In genomic region chr20:35084998-35085397, GRCh38 we compare ENCODE assay signal across 2 cellular contexts.
TF ChIP-seq lines count a peak whose summit lies in the region.

No MANE protein-coding gene starts in this region.

TF ChIP-seq in HepG2, 621 proteins besides CTCF, POLR2A, EP300 and RAD21:
- TF ChIP-seq RBFOX2 (IDR thresholded peaks at IDR 0.05; ENCODE audit: low read depth, low read length) (peak; percentile 32; the same call in 1 of the 2 replicates), ZFP82 (CRISPR knock-in tag; IDR thresholded peaks at IDR 0.05; ENCODE audit: borderline replicate concordance) (no peak), ZNF850 (CRISPR knock-in tag; conservative IDR thresholded peaks at IDR 0.05) (0 out of 2 replicates have a peak, but pooled peaks have one; percentile 31)

TF ChIP-seq in K562, 482 proteins besides CTCF, POLR2A, EP300 and RAD21:
- TF ChIP-seq ZNF224 (CRISPR knock-in tag; IDR thresholded peaks at IDR 0.05) (no peak), BACH1 (tag; IDR thresholded peaks at IDR 0.05) (no peak)
- TF ChIP-seq, protein P1, sequence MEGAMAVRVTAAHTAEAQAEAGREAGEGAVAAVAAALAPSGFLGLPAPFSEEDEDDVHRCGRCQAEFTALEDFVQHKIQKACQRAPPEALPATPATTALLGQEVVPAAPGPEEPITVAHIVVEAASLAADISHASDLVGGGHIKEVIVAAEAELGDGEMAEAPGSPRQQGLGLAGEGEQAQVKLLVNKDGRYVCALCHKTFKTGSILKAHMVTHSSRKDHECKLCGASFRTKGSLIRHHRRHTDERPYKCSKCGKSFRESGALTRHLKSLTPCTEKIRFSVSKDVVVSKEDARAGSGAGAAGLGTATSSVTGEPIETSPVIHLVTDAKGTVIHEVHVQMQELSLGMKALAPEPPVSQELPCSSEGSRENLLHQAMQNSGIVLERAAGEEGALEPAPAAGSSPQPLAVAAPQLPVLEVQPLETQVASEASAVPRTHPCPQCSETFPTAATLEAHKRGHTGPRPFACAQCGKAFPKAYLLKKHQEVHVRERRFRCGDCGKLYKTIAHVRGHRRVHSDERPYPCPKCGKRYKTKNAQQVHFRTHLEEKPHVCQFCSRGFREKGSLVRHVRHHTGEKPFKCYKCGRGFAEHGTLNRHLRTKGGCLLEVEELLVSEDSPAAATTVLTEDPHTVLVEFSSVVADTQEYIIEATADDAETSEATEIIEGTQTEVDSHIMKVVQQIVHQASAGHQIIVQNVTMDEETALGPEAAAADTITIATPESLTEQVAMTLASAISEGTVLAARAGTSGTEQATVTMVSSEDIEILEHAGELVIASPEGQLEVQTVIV (CRISPR knock-in tag; IDR thresholded peaks at IDR 0.05; ENCODE audit: borderline replicate concordance): peak; percentile 52; the same call in 1 of the 2 replicates
- TF ChIP-seq, protein P2, sequence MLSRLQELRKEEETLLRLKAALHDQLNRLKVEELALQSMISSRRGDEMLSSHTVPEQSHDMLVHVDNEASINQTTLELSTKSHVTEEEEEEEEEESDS (CRISPR knock-in tag; IDR thresholded peaks at IDR 0.05): no peak
